ENCODE assay signal across 10 cellular contexts in the genomic region with DNA sequence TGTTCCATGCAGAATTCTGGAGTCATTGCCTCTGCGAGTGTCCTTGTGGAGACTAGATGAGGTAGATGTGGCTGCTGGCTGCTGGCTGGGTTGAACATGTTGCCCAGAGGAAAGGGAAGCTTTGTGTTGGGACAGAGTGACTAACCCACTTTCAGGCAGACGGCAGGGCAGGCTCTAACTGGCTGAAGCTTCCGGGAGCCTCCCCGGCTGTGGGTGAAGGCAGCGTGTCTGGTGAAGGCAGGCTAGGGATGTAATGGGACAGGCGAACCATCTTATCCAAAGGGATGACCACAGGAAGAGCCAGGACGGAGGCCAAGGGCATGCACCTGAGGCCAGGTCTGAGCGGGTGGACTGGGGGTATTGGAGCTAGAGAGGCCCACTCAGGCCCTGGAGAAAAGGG. TPM values are rescaled to one million over a fixed set of nuclear protein-coding genes. Genes with fewer than 3 reads are reported as not detected.
DNase-seq lines count a peak whose midpoint lies in the region; ATAC-seq and TF ChIP-seq lines count a peak whose summit lies in the region.
"Had no signal": no experiment of that assay in that cellular context is flagged by ENCODE, and none has a peak within 500 bp of the region (broad histone marks: within the 10 kb centered on the region; RNA-seq: fewer than 3 reads in every experiment).

No MANE protein-coding gene starts in this region.

- peaks cover 23% of the 10 kb centered on the region for H3K4me1 ChIP-seq in Panc1 (ENCODE audit: control insufficient read depth, insufficient read depth, low read length)
- peaks cover 24% of the 10 kb centered on the region for H3K4me1 ChIP-seq in neural progenitor cell

- no TSS peak for BruUV-seq in Panc1 (replicated peaks; lab: Mats Ljungman, UMichigan)

- no peaks in the 10 kb centered on the region for H3K79me2 ChIP-seq in neural progenitor cell (ENCODE audit: low read depth)

- H3K27me3 ChIP-seq in Panc1 (ENCODE audit: control insufficient read depth, insufficient read depth, low read length) (no peaks in the 10 kb centered on the region), neural progenitor cell (no peaks in the 10 kb centered on the region)
- H3K27me3 ChIP-seq: MG63 had no signal

- peak overlapping the region; percentile 88 for H3K27ac Mint-ChIP-seq in dendritic cell treated with granulocyte-macrophage colony-stimulating factor and Interleukin-4, amounts not matched to agents 40 ng/mL and 50 ng/mL, for 4 days
- peak overlapping the region; percentile 89 to 97 for H3K27ac Mint-ChIP-seq in natural killer cell treated with Interleukin-12 subunit alpha and Interleukin-12 subunit beta and Interleukin-15 and Interleukin-18, amount 100 ng/mL, for 72 hours
- H3K27ac Mint-ChIP-seq in neural progenitor cell = no peak overlapping the region

- POLR2A ChIA-PET in Panc1 (lab: Charles Lee) = no interaction called here

- intact Hi-C loops in Panc1 (cut with micrococcal nuclease; ENCODE audit: unreplicated experiment) = no loop called here
- intact Hi-C loops in dendritic cell treated with granulocyte-macrophage colony-stimulating factor and Interleukin-4, amounts not matched to agents 40 ng/mL and 50 ng/mL, for 4 days (cut with micrococcal nuclease) = loop anchor here (5.0 kb wide), 1 partner anchor 42 kb away; no protein-coding TSS in a partner anchor

- peaks cover 4% of the 10 kb centered on the region for H3F3A ChIP-seq in neural progenitor cell (ENCODE audit: low read depth)

- H4K20me1 ChIP-seq in neural progenitor cell (ENCODE audit: low read depth) = no peaks in the 10 kb centered on the region

- H3K36me3 Mint-ChIP-seq in dendritic cell treated with granulocyte-macrophage colony-stimulating factor and Interleukin-4, amounts not matched to agents 40 ng/mL and 50 ng/mL, for 4 days (ENCODE audit: low read depth) = peaks cover 34% of the 10 kb centered on the region
- H3K36me3 Mint-ChIP-seq in natural killer cell treated with Interleukin-12 subunit alpha and Interleukin-12 subunit beta and Interleukin-15 and Interleukin-18, amount 100 ng/mL, for 72 hours = peaks cover 18% of the 10 kb centered on the region
- H3K36me3 Mint-ChIP-seq in neural progenitor cell = no peaks in the 10 kb centered on the region

- H2AFZ ChIP-seq in neural progenitor cell (replicated peaks) = no peak overlapping the region

- H3K27me3 Mint-ChIP-seq in dendritic cell treated with granulocyte-macrophage colony-stimulating factor and Interleukin-4, amounts not matched to agents 40 ng/mL and 50 ng/mL, for 4 days = peaks cover 4% of the 10 kb centered on the region
- H3K27me3 Mint-ChIP-seq in natural killer cell treated with Interleukin-12 subunit alpha and Interleukin-12 subunit beta and Interleukin-15 and Interleukin-18, amount 100 ng/mL, for 72 hours = no peaks in the 10 kb centered on the region
- H3K27me3 Mint-ChIP-seq in neural progenitor cell (ENCODE audit: insufficient read depth, low read depth) = peaks cover 2% of the 10 kb centered on the region

- DNase-seq in GF-D8 (lab: John Stamatoyannopoulos, UW) (peak; percentile 56), Panc1 (ENCODE audit: low read depth, low spot score) (no peak), NCI-H1436 treated with DMSO at 0.1 percent for 48 hours (lab: John Stamatoyannopoulos, UW) (no peak), neural progenitor cell (ENCODE audit: low spot score) (no peak)
- no peak for DNase-seq in natural killer cell treated with Interleukin-12 subunit alpha and Interleukin-12 subunit beta and Interleukin-15 and Interleukin-18, amount 100 ng/mL, for 72 hours (ENCODE audit: low spot score)
- DNase-seq: MG63, OCI-M1, substantia nigra had no signal

- no peak overlapping the region for H3K4me2 ChIP-seq in neural progenitor cell

- no peak overlapping the region for H3K4me3 ChIP-seq in Panc1 (ENCODE audit: low read depth in 2 of 2, low read length in 2 of 2)
- no peak overlapping the region for H3K4me3 ChIP-seq in neural progenitor cell
- H3K4me3 ChIP-seq: MG63 had no signal

- peaks cover 73% of the 10 kb centered on the region for H3K4me1 Mint-ChIP-seq in dendritic cell treated with granulocyte-macrophage colony-stimulating factor and Interleukin-4, amounts not matched to agents 40 ng/mL and 50 ng/mL, for 4 days (ENCODE audit: low read depth)
- peaks cover 40 to 48% of the 10 kb centered on the region in 2 donors for H3K4me1 Mint-ChIP-seq in natural killer cell treated with Interleukin-12 subunit alpha and Interleukin-12 subunit beta and Interleukin-15 and Interleukin-18, amount 100 ng/mL, for 72 hours (ENCODE audit: low read depth in 2 of 2)
- peaks cover 10% of the 10 kb centered on the region for H3K4me1 Mint-ChIP-seq in neural progenitor cell

- H3K4me3 Mint-ChIP-seq in dendritic cell treated with granulocyte-macrophage colony-stimulating factor and Interleukin-4, amounts not matched to agents 40 ng/mL and 50 ng/mL, for 4 days = no peak overlapping the region
- H3K4me3 Mint-ChIP-seq in natural killer cell treated with Interleukin-12 subunit alpha and Interleukin-12 subunit beta and Interleukin-15 and Interleukin-18, amount 100 ng/mL, for 72 hours = peak overlapping the region; percentile 86
- H3K4me3 Mint-ChIP-seq in neural progenitor cell = no peak overlapping the region

- H3K9me3 ChIP-seq in Panc1 (ENCODE audit: control insufficient read depth, insufficient read depth, low read depth, low read length) (no peaks in the 10 kb centered on the region), neural progenitor cell (ENCODE audit: low read depth) (no peaks in the 10 kb centered on the region)
- H3K9me3 ChIP-seq: MG63 had no signal

- in situ Hi-C loops in Panc1 (cut with HindIII; ENCODE audit: low pct_unique_long_range_greater_than_20kb, low sequenced_read_pairs) = no loop called here

- CTCF ChIA-PET in Panc1 (lab: Charles Lee) = no interaction called here

- ATAC-seq in Panc1 (no peak), HG03439 (IDR thresholded peaks at IDR 0.05; ENCODE audit: unreplicated experiment) (no peak)
- ATAC-seq in natural killer cell treated with Interleukin-12 subunit alpha and Interleukin-12 subunit beta and Interleukin-15 and Interleukin-18, amount 100 ng/mL, for 72 hours = peak; percentile 16 to 43

- no peak overlapping the region for H3K9ac ChIP-seq in neural progenitor cell

- H3K27ac ChIP-seq in Panc1 (ENCODE audit: low read length) (peak overlapping the region; percentile 62), neural progenitor cell (no peak overlapping the region)

- no peaks in the 10 kb centered on the region for H3K9me3 Mint-ChIP-seq in dendritic cell treated with granulocyte-macrophage colony-stimulating factor and Interleukin-4, amounts not matched to agents 40 ng/mL and 50 ng/mL, for 4 days
- no peaks in the 10 kb centered on the region for H3K9me3 Mint-ChIP-seq in natural killer cell treated with Interleukin-12 subunit alpha and Interleukin-12 subunit beta and Interleukin-15 and Interleukin-18, amount 100 ng/mL, for 72 hours
- no peaks in the 10 kb centered on the region for H3K9me3 Mint-ChIP-seq in neural progenitor cell

- TF ChIP-seq CTCF in Panc1 (IDR thresholded peaks at IDR 0.05) = no peak
- no peak for TF ChIP-seq CTCF in neural progenitor cell (IDR thresholded peaks at IDR 0.05)

- H3K36me3 ChIP-seq in Panc1 (ENCODE audit: control insufficient read depth, insufficient read depth, low read length) (no peaks in the 10 kb centered on the region), neural progenitor cell (no peaks in the 10 kb centered on the region)

RNA-seq across cellular contexts. Expression of a gene that starts 16.0 kb away (rescaled TPM):
- total RNA-seq in Panc1 (2021; ENCODE audit: unreplicated experiment) = 0.21 TPM
- polyA plus RNA-seq in Panc1 (2012; ENCODE audit: insufficient read length) = 0.27 TPM
- total RNA-seq in natural killer cell treated with Interleukin-12 subunit alpha and Interleukin-12 subunit beta and Interleukin-15 and Interleukin-18, amount 100 ng/mL, for 72 hours = under 1 TPM; 0.55 to 0.84 TPM
- 0.30 and 1.2 TPM in 2 replicates for total RNA-seq in neural progenitor cell (ENCODE audit: low replicate concordance)

RNA-seq across cellular contexts. Expression of a gene that starts 30.5 kb away (rescaled TPM):
- total RNA-seq in Panc1 (2021; ENCODE audit: unreplicated experiment) (6.5 TPM), neural progenitor cell (ENCODE audit: low replicate concordance) (3.9 and 5.3 TPM in 2 replicates)
- polyA plus RNA-seq in Panc1 (2012; ENCODE audit: insufficient read length) = 3.0 TPM
- 10 to 100 TPM; 27.6 to 42.7 TPM for total RNA-seq in natural killer cell treated with Interleukin-12 subunit alpha and Interleukin-12 subunit beta and Interleukin-15 and Interleukin-18, amount 100 ng/mL, for 72 hours

RNA-seq across cellular contexts. Expression of a gene that starts 51.7 kb away (rescaled TPM):
- total RNA-seq in Panc1 (2021; ENCODE audit: unreplicated experiment) (39.7 TPM), neural progenitor cell (ENCODE audit: low replicate concordance) (89.2 and 131 TPM in 2 replicates)
- polyA plus RNA-seq in Panc1 (2012; ENCODE audit: insufficient read length) = 26.5 TPM
- 10 to 100 TPM; 43.0 to 64.4 TPM for total RNA-seq in natural killer cell treated with Interleukin-12 subunit alpha and Interleukin-12 subunit beta and Interleukin-15 and Interleukin-18, amount 100 ng/mL, for 72 hours

Comparison
In these comparisons a context has a peak if more than half of its experiments do, and no peak if none do; other contexts are left out.
1. ATAC-seq: peak in natural killer cell treated with Interleukin-12 subunit alpha and Interleukin-12 subunit beta and Interleukin-15 and Interleukin-18, amount 100 ng/mL, for 72 hours (2 of 2); none in Panc1 (single experiment) and HG03439 (single experiment).